Comparison of ENCODE assay signal across 2 cellular contexts in genomic region chr11:10285148-10285802, GRCh38.
TF ChIP-seq lines count a peak whose summit lies in the region.

No MANE protein-coding gene starts in this region.

TF ChIP-seq in WTC11, 78 proteins besides CTCF, POLR2A, EP300 and RAD21 (continued from another document):
- TF ChIP-seq, protein P1, sequence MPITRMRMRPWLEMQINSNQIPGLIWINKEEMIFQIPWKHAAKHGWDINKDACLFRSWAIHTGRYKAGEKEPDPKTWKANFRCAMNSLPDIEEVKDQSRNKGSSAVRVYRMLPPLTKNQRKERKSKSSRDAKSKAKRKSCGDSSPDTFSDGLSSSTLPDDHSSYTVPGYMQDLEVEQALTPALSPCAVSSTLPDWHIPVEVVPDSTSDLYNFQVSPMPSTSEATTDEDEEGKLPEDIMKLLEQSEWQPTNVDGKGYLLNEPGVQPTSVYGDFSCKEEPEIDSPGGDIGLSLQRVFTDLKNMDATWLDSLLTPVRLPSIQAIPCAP (CRISPR knock-in tag; IDR thresholded peaks at IDR 0.05) = no peak
- no peak for TF ChIP-seq ZSCAN18 (CRISPR knock-in tag; IDR thresholded peaks at IDR 0.05)
- TF ChIP-seq GRHL2 (CRISPR knock-in tag; IDR thresholded peaks at IDR 0.05; ENCODE audit: insufficient replicate concordance, severe bottlenecking) = no peak
- no peak for TF ChIP-seq ZNF532 (CRISPR knock-in tag; IDR thresholded peaks at IDR 0.05; ENCODE audit: borderline replicate concordance)
- TF ChIP-seq FOXP1 (CRISPR knock-in tag; IDR thresholded peaks at IDR 0.05; ENCODE audit: borderline replicate concordance) = no peak

TF ChIP-seq in liver, 16 proteins besides CTCF, POLR2A, EP300 and RAD21 (continued from another document):
- TF ChIP-seq, protein P2, sequence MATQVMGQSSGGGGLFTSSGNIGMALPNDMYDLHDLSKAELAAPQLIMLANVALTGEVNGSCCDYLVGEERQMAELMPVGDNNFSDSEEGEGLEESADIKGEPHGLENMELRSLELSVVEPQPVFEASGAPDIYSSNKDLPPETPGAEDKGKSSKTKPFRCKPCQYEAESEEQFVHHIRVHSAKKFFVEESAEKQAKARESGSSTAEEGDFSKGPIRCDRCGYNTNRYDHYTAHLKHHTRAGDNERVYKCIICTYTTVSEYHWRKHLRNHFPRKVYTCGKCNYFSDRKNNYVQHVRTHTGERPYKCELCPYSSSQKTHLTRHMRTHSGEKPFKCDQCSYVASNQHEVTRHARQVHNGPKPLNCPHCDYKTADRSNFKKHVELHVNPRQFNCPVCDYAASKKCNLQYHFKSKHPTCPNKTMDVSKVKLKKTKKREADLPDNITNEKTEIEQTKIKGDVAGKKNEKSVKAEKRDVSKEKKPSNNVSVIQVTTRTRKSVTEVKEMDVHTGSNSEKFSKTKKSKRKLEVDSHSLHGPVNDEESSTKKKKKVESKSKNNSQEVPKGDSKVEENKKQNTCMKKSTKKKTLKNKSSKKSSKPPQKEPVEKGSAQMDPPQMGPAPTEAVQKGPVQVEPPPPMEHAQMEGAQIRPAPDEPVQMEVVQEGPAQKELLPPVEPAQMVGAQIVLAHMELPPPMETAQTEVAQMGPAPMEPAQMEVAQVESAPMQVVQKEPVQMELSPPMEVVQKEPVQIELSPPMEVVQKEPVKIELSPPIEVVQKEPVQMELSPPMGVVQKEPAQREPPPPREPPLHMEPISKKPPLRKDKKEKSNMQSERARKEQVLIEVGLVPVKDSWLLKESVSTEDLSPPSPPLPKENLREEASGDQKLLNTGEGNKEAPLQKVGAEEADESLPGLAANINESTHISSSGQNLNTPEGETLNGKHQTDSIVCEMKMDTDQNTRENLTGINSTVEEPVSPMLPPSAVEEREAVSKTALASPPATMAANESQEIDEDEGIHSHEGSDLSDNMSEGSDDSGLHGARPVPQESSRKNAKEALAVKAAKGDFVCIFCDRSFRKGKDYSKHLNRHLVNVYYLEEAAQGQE (IDR thresholded peaks at IDR 0.05) = peak; percentile 58
- TF ChIP-seq YY1 (IDR thresholded peaks at IDR 0.05) (no peak), HNF4A (conservative IDR thresholded peaks at IDR 0.05) (peak; percentile 64 to 70), SP1 (IDR thresholded peaks at IDR 0.05) (peak; percentile 79), FOXA1 (IDR thresholded peaks at IDR 0.05) (peak; percentile 97), HNF4G (IDR thresholded peaks at IDR 0.05) (no peak), RXRA (IDR thresholded peaks at IDR 0.05) (peak; percentile 73 to 79), JUND (IDR thresholded peaks at IDR 0.05) (peak; percentile 19 to 81), FOXA2 (IDR thresholded peaks at IDR 0.05) (peak; percentile 98), NR2F2 (IDR thresholded peaks at IDR 0.05) (no peak), EGR1 (IDR thresholded peaks at IDR 0.05; ENCODE audit: low read depth in 2 of 2) (peak in 1 of 2 donors; percentile 83), TAF1 (conservative IDR thresholded peaks at IDR 0.05) (peak; percentile 93)
- TF ChIP-seq, protein P3, sequence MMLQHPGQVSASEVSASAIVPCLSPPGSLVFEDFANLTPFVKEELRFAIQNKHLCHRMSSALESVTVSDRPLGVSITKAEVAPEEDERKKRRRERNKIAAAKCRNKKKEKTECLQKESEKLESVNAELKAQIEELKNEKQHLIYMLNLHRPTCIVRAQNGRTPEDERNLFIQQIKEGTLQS (IDR thresholded peaks at IDR 0.05) = peak; percentile 14
- TF ChIP-seq, protein P4, sequence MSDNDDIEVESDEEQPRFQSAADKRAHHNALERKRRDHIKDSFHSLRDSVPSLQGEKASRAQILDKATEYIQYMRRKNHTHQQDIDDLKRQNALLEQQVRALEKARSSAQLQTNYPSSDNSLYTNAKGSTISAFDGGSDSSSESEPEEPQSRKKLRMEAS (IDR thresholded peaks at IDR 0.05) = peak; percentile 87
- TF ChIP-seq, protein P5, sequence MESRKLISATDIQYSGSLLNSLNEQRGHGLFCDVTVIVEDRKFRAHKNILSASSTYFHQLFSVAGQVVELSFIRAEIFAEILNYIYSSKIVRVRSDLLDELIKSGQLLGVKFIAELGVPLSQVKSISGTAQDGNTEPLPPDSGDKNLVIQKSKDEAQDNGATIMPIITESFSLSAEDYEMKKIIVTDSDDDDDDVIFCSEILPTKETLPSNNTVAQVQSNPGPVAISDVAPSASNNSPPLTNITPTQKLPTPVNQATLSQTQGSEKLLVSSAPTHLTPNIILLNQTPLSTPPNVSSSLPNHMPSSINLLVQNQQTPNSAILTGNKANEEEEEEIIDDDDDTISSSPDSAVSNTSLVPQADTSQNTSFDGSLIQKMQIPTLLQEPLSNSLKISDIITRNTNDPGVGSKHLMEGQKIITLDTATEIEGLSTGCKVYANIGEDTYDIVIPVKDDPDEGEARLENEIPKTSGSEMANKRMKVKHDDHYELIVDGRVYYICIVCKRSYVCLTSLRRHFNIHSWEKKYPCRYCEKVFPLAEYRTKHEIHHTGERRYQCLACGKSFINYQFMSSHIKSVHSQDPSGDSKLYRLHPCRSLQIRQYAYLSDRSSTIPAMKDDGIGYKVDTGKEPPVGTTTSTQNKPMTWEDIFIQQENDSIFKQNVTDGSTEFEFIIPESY (IDR thresholded peaks at IDR 0.05) = peak; percentile 45
